ENCODE assay signal across 8 cellular contexts in genomic region chr18:47036298-47036874, GRCh38. TPM values are rescaled to one million over a fixed set of nuclear protein-coding genes. Genes with fewer than 3 reads are reported as not detected.
DNase-seq lines count a peak whose midpoint lies in the region; ATAC-seq and TF ChIP-seq lines count a peak whose summit lies in the region.

No MANE protein-coding gene starts in this region.

- TF ChIP-seq CTCF in PC-9 (conservative IDR thresholded peaks at IDR 0.05): peak; percentile 70

- no peak overlapping the region for H3K27ac ChIP-seq in PC-9

- H3K27me3 Mint-ChIP-seq in effector memory CD8-positive, alpha-beta T cell: peaks cover 18 to 28% of the 10 kb centered on the region in 2 donors
- no peaks in the 10 kb centered on the region for H3K27me3 Mint-ChIP-seq in activated T-cell treated with anti-CD3 and anti-CD28 coated beads, Interleukin-2, amount 50 U/mL, for 72 hours (ENCODE audit: low read depth)

- peaks cover 14% of the 10 kb centered on the region; the same call in 1 of the 2 replicates for H3K27me3 ChIP-seq in PC-9 (ENCODE audit: insufficient read depth, low read depth)

- no peaks in the 10 kb centered on the region for H3F3A ChIP-seq in PC-9 (ENCODE audit: insufficient read depth, low read depth)

- no TSS peak for BruUV-seq in PC-9 (replicated peaks; lab: Mats Ljungman, UMichigan)

- no peaks in the 10 kb centered on the region for H3K79me2 ChIP-seq in PC-9 (ENCODE audit: low read depth)

- no peaks in the 10 kb centered on the region for H3K36me3 ChIP-seq in PC-9 (ENCODE audit: low read depth)

- CTCF ChIA-PET in PC-9 (lab: Charles Lee): no interaction called here

- POLR2A ChIA-PET in PC-9 (lab: Charles Lee; ENCODE audit: unreplicated experiment): no interaction called here

- H3K4me3 Mint-ChIP-seq in effector memory CD8-positive, alpha-beta T cell: no peak overlapping the region
- no peak overlapping the region for H3K4me3 Mint-ChIP-seq in activated T-cell treated with anti-CD3 and anti-CD28 coated beads, Interleukin-2, amount 50 U/mL, for 72 hours

- no peaks in the 10 kb centered on the region for H3K9me3 Mint-ChIP-seq in effector memory CD8-positive, alpha-beta T cell
- H3K9me3 Mint-ChIP-seq in activated T-cell treated with anti-CD3 and anti-CD28 coated beads, Interleukin-2, amount 50 U/mL, for 72 hours: no peaks in the 10 kb centered on the region

- ATAC-seq in GM18867 (IDR thresholded peaks at IDR 0.05; ENCODE audit: unreplicated experiment): peak; percentile 55
- no peak for ATAC-seq in effector memory CD8-positive, alpha-beta T cell (replicated peaks)
- no peak for ATAC-seq in HG03025 (IDR thresholded peaks at IDR 0.05; ENCODE audit: low FRiP score, unreplicated experiment)
- ATAC-seq in activated T-cell treated with anti-CD3 and anti-CD28 coated beads, Interleukin-2, amount 50 U/mL, for 72 hours (replicated peaks in 1 of 2): no peak

- no peak overlapping the region for H3K4me2 ChIP-seq in PC-9

- no peaks in the 10 kb centered on the region for H4K20me1 ChIP-seq in PC-9 (ENCODE audit: insufficient read depth)

- no peaks in the 10 kb centered on the region for H3K36me3 Mint-ChIP-seq in effector memory CD8-positive, alpha-beta T cell (ENCODE audit: insufficient read depth)
- peaks cover 0 to 4% of the 10 kb centered on the region in 2 donors for H3K36me3 Mint-ChIP-seq in activated T-cell treated with anti-CD3 and anti-CD28 coated beads, Interleukin-2, amount 50 U/mL, for 72 hours (ENCODE audit: insufficient read depth in 2 of 2)

- intact Hi-C loops in PC-9 (cut with micrococcal nuclease; ENCODE audit: unreplicated experiment): no loop called here

- no peak overlapping the region for H3K4me3 ChIP-seq in PC-9

- no peaks in the 10 kb centered on the region for H3K4me1 ChIP-seq in PC-9 (replicated peaks; ENCODE audit: insufficient read depth)

- H3K9me3 ChIP-seq in PC-9 (ENCODE audit: insufficient read depth, low read depth): no peaks in the 10 kb centered on the region

- no peaks in the 10 kb centered on the region for H3K9me2 ChIP-seq in PC-9 (ENCODE audit: insufficient read depth)

- H3K4me1 Mint-ChIP-seq in effector memory CD8-positive, alpha-beta T cell (ENCODE audit: low read depth in 2 of 2): no peaks in the 10 kb centered on the region
- H3K4me1 Mint-ChIP-seq in activated T-cell treated with anti-CD3 and anti-CD28 coated beads, Interleukin-2, amount 50 U/mL, for 72 hours (ENCODE audit: low read depth): no peaks in the 10 kb centered on the region

- DNase-seq in Ammon's horn (ENCODE audit: low spot score) (peak; percentile 25), PC-9 (no peak), germinal center (ENCODE audit: low spot score) (peak; percentile 13), NOMO-1 treated with DMSO at 0.1 percent for 48 hours (lab: John Stamatoyannopoulos, UW; ENCODE audit: unreplicated experiment) (no peak)
- DNase-seq in effector memory CD8-positive, alpha-beta T cell: no peak
- DNase-seq in activated T-cell treated with anti-CD3 and anti-CD28 coated beads, Interleukin-2, amount 50 U/mL, for 72 hours: no peak

- H3K27ac Mint-ChIP-seq in effector memory CD8-positive, alpha-beta T cell: no peak overlapping the region
- H3K27ac Mint-ChIP-seq in activated T-cell treated with anti-CD3 and anti-CD28 coated beads, Interleukin-2, amount 50 U/mL, for 72 hours: no peak overlapping the region

- H2AFZ ChIP-seq in PC-9: no peak overlapping the region

RNA-seq across cellular contexts. Expression of gene ELOA2, which starts 1.0 kb away (rescaled TPM):
- not detected in 2 replicates for total RNA-seq in PC-9 (2021)
- not detected for total RNA-seq in activated T-cell treated with anti-CD3 and anti-CD28 coated beads, Interleukin-2, amount 50 U/mL, for 72 hours

Comparison
In these comparisons a context has a peak if more than half of its experiments do, and no peak if none do; other contexts are left out.
1. DNase-seq: peak in Ammon's horn (single experiment) and germinal center (single experiment); none in PC-9 (0 of 2), NOMO-1 treated with DMSO at 0.1 percent for 48 hours (single experiment), effector memory CD8-positive, alpha-beta T cell (0 of 3) and activated T-cell treated with anti-CD3 and anti-CD28 coated beads, Interleukin-2, amount 50 U/mL, for 72 hours (0 of 2).